21 cellular contexts compared by ENCODE assay signal in genomic region chrX:2447484-2447883, GRCh38.
"Had no signal": no experiment of that assay in that cellular context is flagged by ENCODE, and none has a peak within 500 bp of the region (broad histone marks: within the 10 kb centered on the region; RNA-seq: fewer than 3 reads in every experiment).

No MANE protein-coding gene starts in this region.

- H3K27me3 ChIP-seq: hepatocyte, pancreas, sigmoid colon, spleen, tibial nerve, uterus had no signal

- ATAC-seq: mucosa of descending colon; naive thymus-derived CD4-positive, alpha-beta T cell; natural killer cell treated with Interleukin-12 subunit alpha and Interleukin-12 subunit beta and Interleukin-15 and Interleukin-18, amount 100 ng/mL, for 72 hours; pancreas; right cardiac atrium; stimulated activated effector memory CD8-positive, alpha-beta T cell treated with anti-CD3 and anti-CD28 coated beads, Interleukin-12 subunit alpha, Interleukin-12 subunit beta, amount 100 ng/mL, for 72 hours; stimulated activated naive CD8-positive, alpha-beta T cell treated with anti-CD3 and anti-CD28 coated beads, Interleukin-15, amount 100 ng/mL, for 72 hours had no signal

- H3K4me3 ChIP-seq: hepatocyte, left ventricle myocardium inferior, mucosa of descending colon, pancreas, prostate gland, sigmoid colon, spleen, tibial nerve, uterus had no signal

- H3K36me3 ChIP-seq: pancreas, prostate gland, sigmoid colon, tibial nerve, uterus had no signal

- H3K27ac ChIP-seq: hepatocyte, left ventricle myocardium inferior, pancreas, prostate gland, sigmoid colon, spleen, tibial nerve, uterus had no signal

- FAIRE-seq: pancreas, small intestine had no signal

- H3K4me2 ChIP-seq: hepatocyte had no signal

- DNase-seq: islet precursor cell; left ventricle myocardium inferior; midbrain; mucosa of descending colon; naive thymus-derived CD4-positive, alpha-beta T cell; retina; right cardiac atrium; sigmoid colon; small intestine; stimulated activated CD4-positive, alpha-beta T cell treated with anti-CD3 and anti-CD28 coated beads, Interleukin-4, amount 100 ng/mL, for 24 hours; stimulated activated naive CD4-positive, alpha-beta T cell; stimulated activated naive CD8-positive, alpha-beta T cell treated with anti-CD3 and anti-CD28 coated beads, Interleukin-15, amount 100 ng/mL, for 72 hours; substantia nigra; uterus had no signal

- H3K9me3 ChIP-seq: left ventricle myocardium inferior, mucosa of descending colon, pancreas, prostate gland, sigmoid colon, tibial nerve, uterus had no signal

- H3K4me1 ChIP-seq: pancreas, prostate gland, spleen, uterus had no signal

- H2AFZ ChIP-seq: hepatocyte had no signal
